11 cellular contexts compared by ENCODE assay signal in genomic region chr6:2029130-2029794, GRCh38.
A peak's percentile ranks its signal among the peaks of the same experiment; 100 is the strongest.
DNase-seq lines count a peak whose midpoint lies in the region; ATAC-seq and TF ChIP-seq lines count a peak whose summit lies in the region.
"Had no signal": no experiment of that assay in that cellular context is flagged by ENCODE, and none has a peak within 500 bp of the region (broad histone marks: within the 10 kb centered on the region; RNA-seq: fewer than 3 reads in every experiment).

No MANE protein-coding gene starts in this region.

- ATAC-seq in stimulated activated naive CD8-positive, alpha-beta T cell treated with anti-CD3 and anti-CD28 coated beads, Interleukin-15, amount 100 ng/mL, for 72 hours = no peak
- no peak for ATAC-seq in stimulated activated naive CD8-positive, alpha-beta T cell treated with anti-CD3 and anti-CD28 coated beads, Interleukin-15, Interleukin-2, amounts not matched to agents 100 U/mL and 50 U/mL, for 24 hours
- peak; percentile 41 for ATAC-seq in foreskin keratinocyte
- ATAC-seq in HG02870 (IDR thresholded peaks at IDR 0.05; ENCODE audit: unreplicated experiment) = no peak

- H3K9me3 ChIP-seq in testis = no peaks in the 10 kb centered on the region
- H3K9me3 ChIP-seq: Caco-2 had no signal

- no peak for TF ChIP-seq POLR2A in testis (IDR thresholded peaks at IDR 0.05)

- H3K9me3 Mint-ChIP-seq in stimulated activated naive CD8-positive, alpha-beta T cell treated with anti-CD3 and anti-CD28 coated beads, Interleukin-15, amount 100 ng/mL, for 72 hours = no peaks in the 10 kb centered on the region

- H3K27ac ChIP-seq in RWPE1 (no peak overlapping the region), foreskin keratinocyte (no peak overlapping the region), coronary artery (no peak overlapping the region), testis (no peak overlapping the region)

- CTCF ChIA-PET in RWPE1 (lab: Yijun Ruan, JAX) = no interaction called here

- H3K27me3 Mint-ChIP-seq in stimulated activated naive CD8-positive, alpha-beta T cell treated with anti-CD3 and anti-CD28 coated beads, Interleukin-15, amount 100 ng/mL, for 72 hours = no peaks in the 10 kb centered on the region

- no peaks in the 10 kb centered on the region for H3K36me3 ChIP-seq in testis (ENCODE audit: low read depth, missing control alignments)

- peaks cover 20% of the 10 kb centered on the region for H3K4me1 Mint-ChIP-seq in stimulated activated naive CD8-positive, alpha-beta T cell treated with anti-CD3 and anti-CD28 coated beads, Interleukin-15, amount 100 ng/mL, for 72 hours

- H3K4me3 Mint-ChIP-seq in stimulated activated naive CD8-positive, alpha-beta T cell treated with anti-CD3 and anti-CD28 coated beads, Interleukin-15, amount 100 ng/mL, for 72 hours = no peak overlapping the region

- TF ChIP-seq CTCF in RWPE1 (conservative IDR thresholded peaks at IDR 0.05; ENCODE audit: low read depth) = no peak
- no peak for TF ChIP-seq CTCF in foreskin keratinocyte (conservative IDR thresholded peaks at IDR 0.05)
- no peak for TF ChIP-seq CTCF in coronary artery (IDR thresholded peaks at IDR 0.05)
- no peak for TF ChIP-seq CTCF in testis (IDR thresholded peaks at IDR 0.05)

- H3K4me1 ChIP-seq in foreskin keratinocyte (no peaks in the 10 kb centered on the region), testis (no peaks in the 10 kb centered on the region)
- H3K4me1 ChIP-seq: Caco-2 had no signal

- 92 to 97% methylated on average over 1 of the region's 1 CpG for WGBS in testis, 2 donors

- peak overlapping the region; percentile 36 to 59 for H3K27ac Mint-ChIP-seq in stimulated activated naive CD8-positive, alpha-beta T cell treated with anti-CD3 and anti-CD28 coated beads, Interleukin-15, amount 100 ng/mL, for 72 hours

- no peaks in the 10 kb centered on the region for H3K27me3 ChIP-seq in foreskin keratinocyte
- no peaks in the 10 kb centered on the region for H3K27me3 ChIP-seq in testis

- no peak for DNase-seq in stimulated activated naive CD8-positive, alpha-beta T cell treated with anti-CD3 and anti-CD28 coated beads, Interleukin-15, amount 100 ng/mL, for 72 hours
- DNase-seq in stimulated activated naive CD8-positive, alpha-beta T cell treated with anti-CD3 and anti-CD28 coated beads, Interleukin-15, Interleukin-2, amounts not matched to agents 100 U/mL and 50 U/mL, for 24 hours = no peak
- peak; percentile 41 for DNase-seq in RWPE1 (ENCODE audit: low spot score)
- peak in 1 of 2 donors; percentile 9 for DNase-seq in foreskin keratinocyte
- DNase-seq in coronary artery (ENCODE audit: low spot score) = no peak
- DNase-seq in testis = no peak
- DNase-seq: Caco-2, DMS79, HCEC 1CT, NCI-H524 had no signal

- POLR2A ChIA-PET in RWPE1 (lab: Yijun Ruan, JAX; ENCODE audit: low non-redundant PET) = no interaction called here

- intact Hi-C loops in testis (cut with DNase I; ENCODE audit: low total_unique reads) = no loop called here

- H3K4me3 ChIP-seq in coronary artery = no peak overlapping the region
- no peak overlapping the region for H3K4me3 ChIP-seq in testis
